Comparison of ENCODE assay signal across 8 cellular contexts in the genomic region with DNA sequence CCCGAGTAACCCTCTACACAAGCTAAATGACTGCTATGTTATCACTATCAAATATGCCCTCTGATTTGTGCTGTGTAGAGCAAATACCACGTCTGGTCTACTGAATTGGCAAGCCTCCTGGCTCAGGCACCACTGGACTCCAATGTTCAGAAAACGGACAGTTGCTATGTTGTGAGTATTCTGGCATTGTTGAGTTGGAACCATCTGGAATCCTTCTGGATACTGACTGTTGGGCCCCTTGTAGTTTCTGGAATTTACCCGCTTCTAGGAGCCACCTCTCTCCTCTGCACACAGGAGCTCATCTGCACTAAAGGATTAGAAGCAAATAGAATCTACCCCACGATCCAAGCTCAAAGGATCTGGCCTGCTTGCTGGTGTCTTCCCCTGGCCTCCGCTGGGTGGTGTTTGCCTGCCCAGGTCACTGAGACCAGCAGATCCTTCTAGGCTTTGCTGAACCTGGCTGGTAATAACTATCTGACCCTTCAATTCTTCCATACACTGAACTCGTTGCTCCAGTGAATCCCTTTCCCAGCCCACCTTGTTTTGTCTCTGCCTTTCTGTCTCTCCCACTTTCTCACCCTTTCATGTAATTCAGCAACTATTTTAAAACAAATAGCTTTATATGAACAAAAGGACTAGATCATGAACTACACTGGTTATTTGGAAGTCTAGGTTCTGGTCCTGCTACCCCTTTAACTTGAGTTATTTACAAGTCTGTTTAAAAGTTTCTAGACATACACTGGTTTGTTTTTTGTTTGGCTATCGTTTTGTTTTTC. TPM values are rescaled to one million over a fixed set of nuclear protein-coding genes. Genes with fewer than 3 reads are reported as not detected.
DNase-seq lines count a peak whose midpoint lies in the region; ATAC-seq and TF ChIP-seq lines count a peak whose summit lies in the region.

No MANE protein-coding gene starts in this region.

- H3K27me3 ChIP-seq in body of pancreas: no peaks in the 10 kb centered on the region

- peaks cover 59% of the 10 kb centered on the region for H3K4me1 ChIP-seq in body of pancreas

- no peaks in the 10 kb centered on the region for H3K9me3 ChIP-seq in body of pancreas

- peak in 2 of 3 donors; percentile 28 to 34 for TF ChIP-seq POLR2A in body of pancreas (IDR thresholded peaks at IDR 0.05)

- H3K27ac ChIP-seq in body of pancreas: peak overlapping the region; percentile 27 to 93 (median 91)

- CTCF ChIA-PET in AG04449 (lab: Yijun Ruan, JAX): interaction anchor here (2.3 to 4.3 kb wide), 2 partner anchors 11 to 17 kb away, joined by 6 to 22 read pairs; no protein-coding TSS in a partner anchor

- H3K4me3 ChIP-seq in AG04449 (ENCODE audit: low read depth, low read length) (no peak overlapping the region), body of pancreas (no peak overlapping the region)

- intact Hi-C loops in body of pancreas (cut with DNase I): no loop called here

- peak; percentile 51 for TF ChIP-seq CTCF in AG04449 (IDR thresholded peaks at IDR 0.05; ENCODE audit: insufficient read depth, low read length, missing control alignments)
- TF ChIP-seq CTCF in body of pancreas (IDR thresholded peaks at IDR 0.05): peak; percentile 17 to 60 (median 51)

- WGBS in body of pancreas, 2 donors: 27 to 36% methylated on average over 8 of the region's 8 CpGs

- ATAC-seq in GM19455 (IDR thresholded peaks at IDR 0.05; ENCODE audit: unreplicated experiment) (peak; percentile 34), body of pancreas (peak; percentile 36)

- DNase-seq in AG04449 (ENCODE audit: low read depth, low spot score) (no peak), body of pancreas (peak; percentile 62 to 79 (median 75)), mesenteric fat pad (ENCODE audit: low spot score) (peak; percentile 87), GDM1 (lab: John Stamatoyannopoulos, UW) (no peak), T-helper 2 cell (no peak), NAMALWA (ENCODE audit: low spot score) (no peak), NCI-H1694 (lab: John Stamatoyannopoulos, UW) (no peak)

- H3K36me3 ChIP-seq in body of pancreas (replicated peaks in 1 of 2; ENCODE audit: insufficient read depth in 1 of 2, low read depth in 2 of 2): no peaks in the 10 kb centered on the region

- POLR2A ChIA-PET in AG04449 (lab: Yijun Ruan, JAX): interaction anchor here (1.3 kb wide), 1 partner anchor 16 kb away, joined by 5 read pairs; no protein-coding TSS in a partner anchor

RNA-seq across cellular contexts. Expression of a gene that starts 2.1 kb away (rescaled TPM):
- 10 to 100 TPM; 30.3 to 30.9 TPM for total RNA-seq in body of pancreas
- 2.8 TPM for total RNA-seq in mesenteric fat pad

RNA-seq across cellular contexts. Expression of a gene that starts 30.5 kb away (rescaled TPM):
- total RNA-seq in body of pancreas (1 to 10 TPM; 4.7 to 6.9 TPM), mesenteric fat pad (0.84 TPM)

Comparison
In these comparisons a context has a peak if more than half of its experiments do, and no peak if none do; other contexts are left out.
1. DNase-seq: peak in body of pancreas (4 of 4) and mesenteric fat pad (single experiment); none in AG04449 (single experiment), GDM1 (single experiment), T-helper 2 cell (0 of 5), NAMALWA (single experiment) and NCI-H1694 (single experiment).